In the genomic region with DNA sequence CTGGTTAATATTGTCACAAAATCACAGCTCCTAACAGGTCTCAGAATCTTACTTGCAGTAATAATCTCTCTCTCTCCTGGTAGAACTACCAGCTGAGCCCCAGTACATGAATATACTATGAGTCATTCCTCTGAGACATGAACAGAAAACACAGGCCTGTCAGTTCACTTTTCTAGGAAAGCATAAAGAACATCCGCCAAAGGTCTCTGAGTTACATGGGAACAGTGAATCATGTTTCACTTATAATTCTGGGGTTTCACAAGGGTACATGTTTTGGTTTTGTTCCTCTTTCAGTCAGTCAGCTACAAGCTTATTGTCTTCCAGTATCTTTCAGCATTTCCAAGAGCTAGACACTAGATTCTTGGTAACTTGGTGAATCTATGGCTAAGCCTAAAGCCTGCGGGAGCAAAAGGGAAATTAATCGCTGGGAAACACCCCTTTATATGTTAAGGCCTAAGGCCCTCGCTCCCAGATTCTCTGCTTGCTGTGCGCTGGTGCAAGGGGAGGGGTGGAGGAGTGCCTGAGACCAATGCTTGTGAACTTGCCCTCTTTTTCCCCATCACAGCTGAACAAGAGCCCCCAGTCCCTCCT, we compare ENCODE assay signal across 8 cellular contexts. TPM values are rescaled to one million over a fixed set of nuclear protein-coding genes. Genes with fewer than 3 reads are reported as not detected.
DNase-seq lines count a peak whose midpoint lies in the region; ATAC-seq, FAIRE-seq and TF ChIP-seq lines count a peak whose summit lies in the region.

No MANE protein-coding gene starts in this region.

- TF ChIP-seq POLR2A in GM12892 (IDR thresholded peaks at IDR 0.05; ENCODE audit: low read depth, low read length) = no peak; the same call in 1 of the 2 replicates
- no peak for TF ChIP-seq POLR2A in heart left ventricle (IDR thresholded peaks at IDR 0.05)
- TF ChIP-seq POLR2A in spleen (IDR thresholded peaks at IDR 0.05) = no peak

- 76 to 89% (median 80%) methylated on average over 5 of the region's 5 CpGs for WGBS in heart left ventricle, 4 donors
- 73 to 76% (median 74%) methylated on average over 5 of the region's 5 CpGs for WGBS in spleen, 5 donors

- H3K9me3 Mint-ChIP-seq in activated naive CD4-positive, alpha-beta T cell treated with anti-CD3 and anti-CD28 coated beads for 36 hours = no peaks in the 10 kb centered on the region

- no peaks in the 10 kb centered on the region for H4K20me1 ChIP-seq in MM.1S (ENCODE audit: insufficient read depth, low read length)

- peak; percentile 71 to 92 (median 86) for ATAC-seq in heart left ventricle

- no peak overlapping the region for H2AFZ ChIP-seq in MM.1S (ENCODE audit: low read length)

- peak overlapping the region; percentile 76 for H3K27ac Mint-ChIP-seq in activated naive CD4-positive, alpha-beta T cell treated with anti-CD3 and anti-CD28 coated beads for 36 hours

- H3K4me3 Mint-ChIP-seq in activated naive CD4-positive, alpha-beta T cell treated with anti-CD3 and anti-CD28 coated beads for 36 hours = peak overlapping the region; percentile 25

- no peaks in the 10 kb centered on the region for H3K27me3 ChIP-seq in MM.1S (replicated peaks; ENCODE audit: insufficient read depth, low read length)
- H3K27me3 ChIP-seq in heart left ventricle = no peaks in the 10 kb centered on the region
- H3K27me3 ChIP-seq in spleen (replicated peaks in 1 of 7) = no peaks in the 10 kb centered on the region

- CTCF ChIA-PET in activated naive CD4-positive, alpha-beta T cell treated with anti-CD3 and anti-CD28 coated beads for 36 hours (lab: Charles Lee) = interaction anchor here (0.7 to 1.7 kb wide), 11 partner anchors 10 to 495 kb away, joined by 3 to 16 read pairs (median 3); no protein-coding TSS in a partner anchor

- DNase-seq in GM12892 (ENCODE audit: insufficient read length) (peak; percentile 71), H4 (ENCODE audit: low spot score) (peak; percentile 48), MM.1S (peak; percentile 88), heart left ventricle (no peak), spleen (no peak), OCI-M2 (lab: John Stamatoyannopoulos, UW; ENCODE audit: unreplicated experiment) (no peak), NCI-H187 treated with DMSO at 0.1 percent for 48 hours (lab: John Stamatoyannopoulos, UW) (no peak)
- DNase-seq in activated naive CD4-positive, alpha-beta T cell treated with anti-CD3 and anti-CD28 coated beads for 36 hours = peak; percentile 43

- H3K4me3 ChIP-seq in MM.1S (ENCODE audit: low read length) = peak overlapping the region; percentile 6; the same call in 1 of the 2 replicates
- H3K4me3 ChIP-seq in heart left ventricle = no peak overlapping the region
- H3K4me3 ChIP-seq in spleen = no peak overlapping the region

- intact Hi-C loops in activated naive CD4-positive, alpha-beta T cell treated with anti-CD3 and anti-CD28 coated beads for 36 hours (cut with micrococcal nuclease) = loop anchor here (1.0 kb wide), 8 partner anchors 29 to 663 kb away; partner anchors contain the start of genes GART and IFNAR1
- intact Hi-C loops in heart left ventricle (cut with DNase I) (no loop called here), spleen (cut with DNase I; ENCODE audit: low total_unique reads) (loop anchor here (10.0 kb wide), 1 partner anchor 80 kb away; no protein-coding TSS in a partner anchor)

- H3K27ac ChIP-seq in MM.1S (ENCODE audit: low read length) (peak overlapping the region; percentile 73; the same call in 1 of the 2 replicates), heart left ventricle (peak overlapping the region; percentile 2 to 90 (median 71)), spleen (peak overlapping the region; percentile 40 to 80 (median 69))

- no peaks in the 10 kb centered on the region for H3K27me3 Mint-ChIP-seq in activated naive CD4-positive, alpha-beta T cell treated with anti-CD3 and anti-CD28 coated beads for 36 hours (ENCODE audit: low read depth)

- H3K36me3 Mint-ChIP-seq in activated naive CD4-positive, alpha-beta T cell treated with anti-CD3 and anti-CD28 coated beads for 36 hours (ENCODE audit: low read depth) = peaks cover 39% of the 10 kb centered on the region

- peaks cover 29% of the 10 kb centered on the region for H3K4me1 Mint-ChIP-seq in activated naive CD4-positive, alpha-beta T cell treated with anti-CD3 and anti-CD28 coated beads for 36 hours (ENCODE audit: low read depth)

- peaks cover 6% of the 10 kb centered on the region for H3K36me3 ChIP-seq in MM.1S (replicated peaks; ENCODE audit: insufficient read depth, low read length)
- H3K36me3 ChIP-seq in heart left ventricle = peaks cover 0 to 100% (median 93%) of the 10 kb centered on the region in 9 donors
- peaks cover 0 to 100% (median 87%) of the 10 kb centered on the region in 6 donors for H3K36me3 ChIP-seq in spleen

- peak overlapping the region; percentile 56 for H3K4me2 ChIP-seq in MM.1S (ENCODE audit: low read depth, low read length)

- no peaks in the 10 kb centered on the region for H3K9me2 ChIP-seq in MM.1S (replicated peaks; ENCODE audit: insufficient read depth, low read length)

- H3K79me2 ChIP-seq in MM.1S (ENCODE audit: low read length) = 0 out of 2 replicates have a peak, but pooled peaks cover 6% of the 10 kb centered on the region

- no peak for TF ChIP-seq CTCF in MM.1S (IDR thresholded peaks at IDR 0.05; ENCODE audit: low read length)
- no peak for TF ChIP-seq CTCF in heart left ventricle (IDR thresholded peaks at IDR 0.05)
- no peak for TF ChIP-seq CTCF in spleen (IDR thresholded peaks at IDR 0.05 in 8 of 11, conservative IDR thresholded peaks at IDR 0.05 in 3 of 11)

- H3K9me3 ChIP-seq in MM.1S (replicated peaks; ENCODE audit: insufficient read depth, low read length) = no peaks in the 10 kb centered on the region
- H3K9me3 ChIP-seq in heart left ventricle = no peaks in the 10 kb centered on the region
- H3K9me3 ChIP-seq in spleen = no peaks in the 10 kb centered on the region

- H3F3A ChIP-seq in MM.1S (ENCODE audit: insufficient read depth, low read length) = peaks cover 24% of the 10 kb centered on the region

- no peak overlapping the region; the same call in 1 of the 2 replicates for H3K9ac ChIP-seq in MM.1S (ENCODE audit: low read length)

- FAIRE-seq in GM12892 (lab: Jason Lieb, UNC) = peak; percentile 95

- peaks cover 31% of the 10 kb centered on the region for H3K4me1 ChIP-seq in MM.1S (ENCODE audit: low read length)
- H3K4me1 ChIP-seq in heart left ventricle = peaks cover 0 to 43% (median 16%) of the 10 kb centered on the region in 12 donors
- H3K4me1 ChIP-seq in spleen = peaks cover 14 to 53% (median 35%) of the 10 kb centered on the region in 6 donors

RNA-seq across cellular contexts. Expression of gene IFNGR2, which starts 31.7 kb away (rescaled TPM):
- 69.9 TPM for polyA plus RNA-seq in GM12892 (2012; ENCODE audit: missing spikeins)
- 92.0 and 103 TPM in 2 replicates for total RNA-seq in H4 (2014; rRNA removed; shearing (Covaris generic))
- 10 to 100 TPM; 16.3 to 17.5 TPM for total RNA-seq in activated naive CD4-positive, alpha-beta T cell treated with anti-CD3 and anti-CD28 coated beads for 36 hours
- total RNA-seq in heart left ventricle (10 to 100 TPM; 25.1 to 83.3 (median 35.7) TPM), spleen (100 to 1,000 TPM in 5 of 7 donors, 10 to 100 TPM in 2; 87.1 to 133 (median 114) TPM)
- polyA plus RNA-seq in heart left ventricle (10 to 100 TPM; 25.1 to 27.3 TPM), spleen (10 to 100 TPM; 73.6 to 77.9 (median 77.4) TPM)

RNA-seq across cellular contexts. Expression of gene TMEM50B, which starts 44.9 kb away (rescaled TPM):
- polyA plus RNA-seq in GM12892 (2012; ENCODE audit: missing spikeins) = 18.8 TPM
- total RNA-seq in H4 (2014; rRNA removed; shearing (Covaris generic)) = 28.3 and 29.6 TPM in 2 replicates
- 10 to 100 TPM; 17.8 to 18.2 TPM for total RNA-seq in activated naive CD4-positive, alpha-beta T cell treated with anti-CD3 and anti-CD28 coated beads for 36 hours
- total RNA-seq in heart left ventricle (10 to 100 TPM; 23.5 to 44.2 (median 31.2) TPM), spleen (10 to 100 TPM; 31.3 to 78.5 (median 47.2) TPM)
- polyA plus RNA-seq in heart left ventricle (10 to 100 TPM; 26.5 to 47.4 TPM), spleen (10 to 100 TPM; 30.7 to 44.7 (median 40.3) TPM)

RNA-seq across cellular contexts. Expression of gene DNAJC28, which starts 56.7 kb away (rescaled TPM):
- polyA plus RNA-seq in GM12892 (2012; ENCODE audit: missing spikeins) = 1.00 TPM
- total RNA-seq in H4 (2014; rRNA removed; shearing (Covaris generic)) = 1.2 and 3.1 TPM in 2 replicates
- under 1 TPM; 0.17 TPM for total RNA-seq in activated naive CD4-positive, alpha-beta T cell treated with anti-CD3 and anti-CD28 coated beads for 36 hours
- total RNA-seq in heart left ventricle = 10 to 100 TPM in 1 of 9 donors, 1 to 10 TPM in 8; 2.5 to 10.3 (median 6.6) TPM
- 1 to 10 TPM; 3.1 to 5.8 TPM for polyA plus RNA-seq in heart left ventricle
- total RNA-seq in spleen = 1 to 10 TPM in 5 of 7 donors, under 1 TPM in 2; 0.42 to 4.6 (median 2.1) TPM
- 1 to 10 TPM in 1 of 3 donors, under 1 TPM in 2; 0.86 to 1.2 (median 0.87) TPM for polyA plus RNA-seq in spleen

Comparison
In these comparisons a context has a peak if more than half of its experiments do, and no peak if none do; other contexts are left out.
1. DNase-seq: peak in GM12892 (single experiment), H4 (single experiment), MM.1S (single experiment) and activated naive CD4-positive, alpha-beta T cell treated with anti-CD3 and anti-CD28 coated beads for 36 hours (single experiment); none in heart left ventricle (0 of 5), spleen (single experiment), OCI-M2 (single experiment) and NCI-H187 treated with DMSO at 0.1 percent for 48 hours (single experiment).
2. intact Hi-C loops: an anchor here in activated naive CD4-positive, alpha-beta T cell treated with anti-CD3 and anti-CD28 coated beads for 36 hours (1.0 kb wide) and spleen (10.0 kb wide); none called in heart left ventricle.
3. Peak in every context shown above with its lines, with median percentiles within 50 percentile points of each other: H3K27ac ChIP-seq.